In genomic region chr9:136661641-136662325, GRCh38 we compare ENCODE assay signal across 23 cellular contexts. TPM values are rescaled to one million over a fixed set of nuclear protein-coding genes. Genes with fewer than 3 reads are reported as not detected.
DNase-seq lines count a peak whose midpoint lies in the region; ATAC-seq and TF ChIP-seq lines count a peak whose summit lies in the region.
"Had no signal": no experiment of that assay in that cellular context is flagged by ENCODE, and none has a peak within 500 bp of the region (broad histone marks: within the 10 kb centered on the region; RNA-seq: fewer than 3 reads in every experiment).

No MANE protein-coding gene starts in this region.

- intact Hi-C loops in heart right ventricle (cut with DNase I) (loop anchor here in 5 of 10 donors (1.0 to 2.0 kb wide), 2 partner anchors 15 to 17 kb away; no protein-coding TSS in a partner anchor), cardiac septum (cut with DNase I) (no loop called here), left ventricle myocardium inferior (cut with micrococcal nuclease) (no loop called here), psoas muscle (cut with DNase I) (no loop called here), vagina (cut with DNase I) (no loop called here)

- H3K4me3 ChIP-seq in heart right ventricle = peak overlapping the region in 9 of 10 donors; percentile 57 to 83 (median 76)
- H3K4me3 ChIP-seq in left ventricle myocardium inferior = peak overlapping the region; percentile 81
- peak overlapping the region; percentile 70 for H3K4me3 ChIP-seq in psoas muscle
- peak overlapping the region; percentile 26 to 43 for H3K4me3 ChIP-seq in vagina
- no peak overlapping the region for H3K4me3 ChIP-seq in osteoblast (ENCODE audit: insufficient read depth, low read length)

- ATAC-seq in heart right ventricle (peak in 2 of 8 donors; percentile 2 to 12), psoas muscle (no peak)
- ATAC-seq: sciatic nerve had no signal

- H3K9me3 ChIP-seq in heart right ventricle = no peaks in the 10 kb centered on the region
- no peaks in the 10 kb centered on the region for H3K9me3 ChIP-seq in left ventricle myocardium inferior (replicated peaks)
- H3K9me3 ChIP-seq in psoas muscle = no peaks in the 10 kb centered on the region
- H3K9me3 ChIP-seq in vagina = no peaks in the 10 kb centered on the region
- no peaks in the 10 kb centered on the region for H3K9me3 ChIP-seq in osteoblast (ENCODE audit: low read depth, low read length)
- H3K9me3 ChIP-seq: neutrophil had no signal

- DNase-seq in heart right ventricle = peak in 1 of 2 donors; percentile 18
- no peak for DNase-seq in cardiac septum (ENCODE audit: low spot score)
- no peak for DNase-seq in left ventricle myocardium inferior
- no peak for DNase-seq in psoas muscle
- DNase-seq in vagina (ENCODE audit: extremely low spot score in 2 of 2) = no peak
- DNase-seq in osteoblast (ENCODE audit: insufficient read length, low spot score, missing footprints) = no peak
- no peak for DNase-seq in activated gamma-delta T cell treated with Interleukin-2 at 50 U/mL for 16 hours
- DNase-seq in NCI-H2171 treated with DMSO at 0.1 percent for 48 hours (lab: John Stamatoyannopoulos, UW) = no peak
- DNase-seq: activated CD4-positive, alpha-beta T cell treated with anti-CD3 and anti-CD28 coated beads, Interleukin-2, amount 10 ng/mL, durations not matched to agents 24 days and 14 days; activated CD8-positive, alpha-beta memory T cell treated with anti-CD3 and anti-CD28 coated beads, Interleukin-2, amount 50 U/mL, for 4 hours; anterior cingulate cortex; DMS 273 treated with DMSO at 0.1 percent for 48 hours; hippocampal formation; islet precursor cell; Karpas-422; NCI-H1092; NCI-H2081 treated with DMSO at 0.1 percent for 48 hours; NCI-H524; stimulated activated CD4-positive, alpha-beta T cell treated with anti-CD3 and anti-CD28 coated beads, Interleukin-1b, Interleukin-23, amount 100 ng/mL, for 48 hours; stimulated activated naive CD4-positive, alpha-beta T cell treated with Interleukin-2 at 50 U/mL for 16 hours had no signal

- H2AFZ ChIP-seq in osteoblast (ENCODE audit: low read length) = no peak overlapping the region

- H3K27ac ChIP-seq in heart right ventricle (peak overlapping the region; percentile 92 to 99 (median 96)), left ventricle myocardium inferior (replicated peaks) (peak overlapping the region; percentile 92), psoas muscle (peak overlapping the region; percentile 76), vagina (peak overlapping the region; percentile 27), osteoblast (ENCODE audit: low read depth, low read length) (no peak overlapping the region)
- H3K27ac ChIP-seq: C4-2B, neutrophil had no signal

- no peaks in the 10 kb centered on the region for H4K20me1 ChIP-seq in osteoblast (ENCODE audit: insufficient read depth, low read length)

- no peaks in the 10 kb centered on the region for H3K79me2 ChIP-seq in osteoblast (ENCODE audit: insufficient read depth, low read length)

- no peak for TF ChIP-seq POLR2A in vagina (IDR thresholded peaks at IDR 0.05)

- WGBS in heart right ventricle, 2 donors = 62 to 75% methylated on average over 22 of the region's 22 CpGs
- WGBS in psoas muscle, 3 donors = 68 to 73% (median 71%) methylated on average over 15 to 22 of the region's 22 CpGs

- no peak overlapping the region for H3K4me2 ChIP-seq in osteoblast (ENCODE audit: insufficient read depth, low read length)

- TF ChIP-seq CTCF in heart right ventricle (IDR thresholded peaks at IDR 0.05) (no peak), left ventricle myocardium inferior (IDR thresholded peaks at IDR 0.05; ENCODE audit: borderline replicate concordance) (no peak), psoas muscle (IDR thresholded peaks at IDR 0.05) (no peak), vagina (IDR thresholded peaks at IDR 0.05) (no peak), osteoblast (IDR thresholded peaks at IDR 0.05; ENCODE audit: extremely low read depth, low read depth, low read length) (no peak)

- peaks cover 0 to 47% (median 16%) of the 10 kb centered on the region in 9 donors for H3K4me1 ChIP-seq in heart right ventricle
- peaks cover 40% of the 10 kb centered on the region for H3K4me1 ChIP-seq in left ventricle myocardium inferior
- no peaks in the 10 kb centered on the region for H3K4me1 ChIP-seq in psoas muscle
- peaks cover 11% of the 10 kb centered on the region for H3K4me1 ChIP-seq in vagina
- peaks cover 3% of the 10 kb centered on the region for H3K4me1 ChIP-seq in osteoblast (ENCODE audit: insufficient read depth, low read length)

- peaks cover 0 to 31% (median 8%) of the 10 kb centered on the region in 9 donors for H3K36me3 ChIP-seq in heart right ventricle
- H3K36me3 ChIP-seq in left ventricle myocardium inferior = peaks cover 19% of the 10 kb centered on the region
- no peaks in the 10 kb centered on the region for H3K36me3 ChIP-seq in psoas muscle (ENCODE audit: insufficient read depth in 1 of 2, low read depth in 1 of 2)
- no peaks in the 10 kb centered on the region for H3K36me3 ChIP-seq in vagina
- no peaks in the 10 kb centered on the region for H3K36me3 ChIP-seq in osteoblast (ENCODE audit: insufficient read depth, low read length)
- H3K36me3 ChIP-seq: neutrophil had no signal

- H3K27me3 ChIP-seq in heart right ventricle = peaks cover 0 to 94% (median 0%) of the 10 kb centered on the region in 7 donors
- peaks cover 35% of the 10 kb centered on the region for H3K27me3 ChIP-seq in left ventricle myocardium inferior (ENCODE audit: low read depth)
- peaks cover 0 to 51% (median 10%) of the 10 kb centered on the region in 3 donors for H3K27me3 ChIP-seq in psoas muscle (ENCODE audit: insufficient read depth in 3 of 3, low read length in 2 of 3)
- H3K27me3 ChIP-seq in vagina = peaks cover 4% of the 10 kb centered on the region
- peaks cover 12% of the 10 kb centered on the region for H3K27me3 ChIP-seq in osteoblast (ENCODE audit: insufficient read depth, low read length)

RNA-seq across cellular contexts. Expression of gene EGFL7, which starts 0.9 kb away (rescaled TPM):
- 100 to 1,000 TPM in 5 of 10 donors, 10 to 100 TPM in 5; 68.6 to 115 (median 99.6) TPM for total RNA-seq in heart right ventricle
- 100 to 1,000 TPM; 160 to 377 TPM for polyA plus RNA-seq in heart right ventricle
- 85.3 TPM for total RNA-seq in cardiac septum
- total RNA-seq in left ventricle myocardium inferior = 81.5 TPM
- total RNA-seq in psoas muscle = 10 to 100 TPM; 47.0 to 55.3 (median 48.8) TPM
- 10 to 100 TPM; 34.7 to 73.4 (median 48.4) TPM for polyA plus RNA-seq in psoas muscle
- total RNA-seq in vagina = 272 TPM
- 3.3 and 6.2 TPM in 2 replicates for total RNA-seq in osteoblast

RNA-seq across cellular contexts. Expression of gene AGPAT2, which starts 25.5 kb away (rescaled TPM):
- total RNA-seq in heart right ventricle (10 to 100 TPM; 48.1 to 83.3 (median 58.4) TPM), cardiac septum (48.4 TPM), left ventricle myocardium inferior (48.8 TPM), psoas muscle (10 to 100 TPM; 15.5 to 46.3 (median 31.5) TPM), vagina (87.2 TPM), osteoblast (26.5 and 30.0 TPM in 2 replicates)
- polyA plus RNA-seq in heart right ventricle (100 to 1,000 TPM in 1 of 2 donors, 10 to 100 TPM in 1; 97.2 to 195 TPM), psoas muscle (10 to 100 TPM; 25.9 to 66.5 (median 46.8) TPM)

RNA-seq across cellular contexts. Expression of gene DIPK1B, which starts 50.6 kb away (rescaled TPM):
- total RNA-seq in heart right ventricle (10 to 100 TPM; 15.7 to 26.1 (median 17.9) TPM), cardiac septum (28.3 TPM), left ventricle myocardium inferior (21.4 TPM), psoas muscle (1 to 10 TPM; 1.4 to 2.7 (median 2.3) TPM), vagina (11.5 TPM), osteoblast (not detected in 2 replicates)
- polyA plus RNA-seq in heart right ventricle (10 to 100 TPM; 24.8 to 37.9 TPM), psoas muscle (1 to 10 TPM; 2.2 to 5.3 (median 3.5) TPM)
